10 cellular contexts compared by ENCODE assay signal in genomic region chr18:54260376-54261072, GRCh38. TPM values are rescaled to one million over a fixed set of nuclear protein-coding genes. Genes with fewer than 3 reads are reported as not detected.
DNase-seq lines count a peak whose midpoint lies in the region; ATAC-seq and TF ChIP-seq lines count a peak whose summit lies in the region.
"Had no signal": no experiment of that assay in that cellular context is flagged by ENCODE, and none has a peak within 500 bp of the region (broad histone marks: within the 10 kb centered on the region; RNA-seq: fewer than 3 reads in every experiment).

No MANE protein-coding gene starts in this region.

- no peak overlapping the region for H3K4me3 ChIP-seq in GM06990 (replicated peaks; ENCODE audit: low read depth, low read length)
- H3K4me3 ChIP-seq in fibroblast of pulmonary artery (replicated peaks; ENCODE audit: low read depth, low read length) = no peak overlapping the region
- H3K4me3 ChIP-seq: gastrocnemius medialis had no signal

- no peak for TF ChIP-seq CTCF in GM06990 (IDR thresholded peaks at IDR 0.05; ENCODE audit: insufficient read depth, low read length, poor library complexity, severe bottlenecking)
- no peak for TF ChIP-seq CTCF in fibroblast of pulmonary artery (IDR thresholded peaks at IDR 0.05; ENCODE audit: low read length, missing control alignments)

- H3K36me3 ChIP-seq in GM06990 (ENCODE audit: control insufficient read depth, insufficient read depth, low read length) = no peaks in the 10 kb centered on the region
- H3K36me3 ChIP-seq: gastrocnemius medialis had no signal

- ATAC-seq in GM21390 (IDR thresholded peaks at IDR 0.05; ENCODE audit: unreplicated experiment) (peak; percentile 30), sciatic nerve (no peak), HG03196 (IDR thresholded peaks at IDR 0.05; ENCODE audit: unreplicated experiment) (no peak)
- ATAC-seq: gastrocnemius medialis had no signal

- intact Hi-C loops in sciatic nerve (cut with DNase I) = loop anchor here (5.0 kb wide), 1 partner anchor 718 kb away; no protein-coding TSS in a partner anchor

- H3K27me3 ChIP-seq in GM06990 (replicated peaks; ENCODE audit: control insufficient read depth, insufficient read depth, low read length) = no peaks in the 10 kb centered on the region
- H3K27me3 ChIP-seq: gastrocnemius medialis had no signal

- DNase-seq in GM06990 (ENCODE audit: extremely low read depth, insufficient read length) = peak; percentile 40
- DNase-seq in NOMO-1 (lab: John Stamatoyannopoulos, UW; ENCODE audit: unreplicated experiment in 2 of 2) = peak; percentile 57 to 87
- peak; percentile 60 for DNase-seq in fibroblast of pulmonary artery (ENCODE audit: low read depth)
- no peak for DNase-seq in activated effector memory CD4-positive, alpha-beta T cell treated with anti-CD3 and anti-CD28 coated beads, Interleukin-2, amount 50 U/mL, for 16 hours
- no peak for DNase-seq in sciatic nerve (ENCODE audit: low spot score)
- no peak for DNase-seq in NCI-H128 (lab: John Stamatoyannopoulos, UW; ENCODE audit: unreplicated experiment)
- DNase-seq: gastrocnemius medialis, GDM1 had no signal

RNA-seq across cellular contexts. Expression of gene POLI, which starts 8.8 kb away (rescaled TPM):
- total RNA-seq in sciatic nerve = 58.3 TPM

RNA-seq across cellular contexts. Expression of gene MBD2, which starts 36.1 kb away (rescaled TPM):
- total RNA-seq in sciatic nerve = 86.8 TPM

Comparison
In these comparisons a context has a peak if more than half of its experiments do, and no peak if none do; other contexts are left out.
1. DNase-seq: peak in GM06990 (single experiment), NOMO-1 (2 of 2) and fibroblast of pulmonary artery (single experiment); none in activated effector memory CD4-positive, alpha-beta T cell treated with anti-CD3 and anti-CD28 coated beads, Interleukin-2, amount 50 U/mL, for 16 hours (single experiment), sciatic nerve (single experiment) and NCI-H128 (single experiment).